ENCODE assay signal across 1 cellular context in the genomic region with DNA sequence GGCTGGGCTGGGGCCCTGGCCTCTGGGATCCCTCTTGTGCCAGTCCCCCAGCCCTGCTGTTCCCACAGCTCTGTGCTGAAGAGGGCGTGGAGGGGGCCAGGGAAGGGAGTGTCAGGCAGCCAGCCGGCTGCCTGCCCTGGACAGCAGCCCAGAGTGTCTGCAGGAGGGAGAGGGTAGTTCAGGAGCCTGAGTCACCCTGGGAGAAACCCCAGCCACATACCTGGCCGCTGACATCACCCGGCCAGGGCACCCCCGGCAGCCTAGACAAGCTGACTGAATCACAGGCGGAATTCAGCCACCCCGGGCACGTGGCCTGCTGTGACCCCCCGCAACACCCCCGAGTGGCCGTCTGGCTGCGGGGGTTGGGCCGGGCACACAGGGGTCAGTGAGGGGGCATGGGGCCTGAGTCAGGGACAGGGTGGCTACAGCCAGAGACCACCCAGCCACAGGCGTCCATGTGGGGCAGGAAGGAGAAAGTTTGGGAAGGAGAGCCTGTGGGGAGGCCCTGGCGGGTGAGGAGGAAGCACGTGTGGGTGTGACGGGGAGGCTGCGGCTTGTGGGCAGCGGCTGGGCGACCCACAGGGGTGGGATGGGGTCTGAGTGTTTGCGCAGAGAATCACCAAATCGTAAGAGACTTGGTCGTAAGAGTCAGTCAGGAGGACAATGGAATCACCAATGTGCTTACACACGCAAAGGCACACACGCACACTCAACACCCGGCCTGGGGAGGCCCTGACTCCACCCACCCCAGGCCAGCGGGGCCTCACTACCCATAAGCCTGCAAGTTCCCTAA.
A peak's percentile ranks its signal among the peaks of the same experiment; 100 is the strongest.
TF ChIP-seq lines count a peak whose summit lies in the region.

No MANE protein-coding gene starts in this region.

TF ChIP-seq in A549, 52 proteins besides CTCF, POLR2A, EP300 and RAD21:
- TF ChIP-seq HOXB5 (CRISPR knock-in tag; IDR thresholded peaks at IDR 0.05) (peak; percentile 72; the same call in 1 of the 2 replicates), CBX8 (IDR thresholded peaks at IDR 0.05) (no peak), ZSCAN20 (CRISPR knock-in tag; IDR thresholded peaks at IDR 0.05) (no peak; the same call in 1 of the 2 replicates), TP53 (CRISPR knock-in tag; IDR thresholded peaks at IDR 0.05) (0 out of 2 replicates have a peak, but pooled peaks have one; percentile 90), MAFK (IDR thresholded peaks at IDR 0.05; ENCODE audit: partially characterized antibody) (peak; percentile 74), RNF2 (IDR thresholded peaks at IDR 0.05; ENCODE audit: borderline replicate concordance, low read depth) (no peak), FOSL2 (IDR thresholded peaks at IDR 0.05) (peak; percentile 97), FOSL2 (CRISPR knock-in tag; IDR thresholded peaks at IDR 0.05) (peak; percentile 100), KDM1A (IDR thresholded peaks at IDR 0.05; ENCODE audit: low read depth) (no peak), MYC (IDR thresholded peaks at IDR 0.05; ENCODE audit: borderline replicate concordance, low read length) (peak; percentile 95), PHF8 (IDR thresholded peaks at IDR 0.05; ENCODE audit: borderline replicate concordance, low read depth) (no peak), RFX5 (IDR thresholded peaks at IDR 0.05) (peak; percentile 17; the same call in 1 of the 2 replicates), FOSB (CRISPR knock-in tag; IDR thresholded peaks at IDR 0.05) (no peak), TFCP2L1 (CRISPR knock-in tag; IDR thresholded peaks at IDR 0.05) (peak; percentile 87), HOXB13 (CRISPR knock-in tag; IDR thresholded peaks at IDR 0.05; ENCODE audit: low read depth) (no peak; the same call in 1 of the 2 replicates), HDAC2 (IDR thresholded peaks at IDR 0.05) (no peak), ZNF302 (CRISPR knock-in tag; IDR thresholded peaks at IDR 0.05) (no peak), BHLHE40 (IDR thresholded peaks at IDR 0.05; ENCODE audit: low read depth, low read length) (peak; percentile 93), RCOR1 (IDR thresholded peaks at IDR 0.05; ENCODE audit: low read depth, low read length) (no peak), JUNB (IDR thresholded peaks at IDR 0.05) (peak; percentile 99), EHF (CRISPR knock-in tag; IDR thresholded peaks at IDR 0.05) (peak; percentile 77), CBX2 (IDR thresholded peaks at IDR 0.05; ENCODE audit: borderline replicate concordance, low read depth) (no peak), NFE2L2 (conservative IDR thresholded peaks at IDR 0.05; ENCODE audit: low read length) (peak; percentile 35), SREBF2 (IDR thresholded peaks at IDR 0.05) (no peak), CEBPB (IDR thresholded peaks at IDR 0.05) (peak in 1 of 2 experiments; percentile 71; a peak in 1 of 4 replicates), HEYL (CRISPR knock-in tag; IDR thresholded peaks at IDR 0.05) (peak; percentile 93), RARB (CRISPR knock-in tag; IDR thresholded peaks at IDR 0.05) (peak; percentile 99), NR3C1 (IDR thresholded peaks at IDR 0.05) (no peak), SMC3 (IDR thresholded peaks at IDR 0.05) (peak; percentile 33; the same call in 2 of the 3 replicates), MAZ (IDR thresholded peaks at IDR 0.05; ENCODE audit: borderline replicate concordance, low read depth, low read length) (peak; percentile 41; the same call in 1 of the 2 replicates), GATA3 (IDR thresholded peaks at IDR 0.05; ENCODE audit: borderline replicate concordance) (peak; percentile 99), JUN (IDR thresholded peaks at IDR 0.05) (peak; percentile 96 to 99), CHD2 (IDR thresholded peaks at IDR 0.05; ENCODE audit: low read length, partially characterized antibody) (peak; percentile 54), ZFP36 (IDR thresholded peaks at IDR 0.05; ENCODE audit: borderline replicate concordance, partially characterized antibody) (no peak), NPAS2 (CRISPR knock-in tag; IDR thresholded peaks at IDR 0.05; ENCODE audit: borderline replicate concordance) (peak; percentile 90)
- TF ChIP-seq, protein P1, sequence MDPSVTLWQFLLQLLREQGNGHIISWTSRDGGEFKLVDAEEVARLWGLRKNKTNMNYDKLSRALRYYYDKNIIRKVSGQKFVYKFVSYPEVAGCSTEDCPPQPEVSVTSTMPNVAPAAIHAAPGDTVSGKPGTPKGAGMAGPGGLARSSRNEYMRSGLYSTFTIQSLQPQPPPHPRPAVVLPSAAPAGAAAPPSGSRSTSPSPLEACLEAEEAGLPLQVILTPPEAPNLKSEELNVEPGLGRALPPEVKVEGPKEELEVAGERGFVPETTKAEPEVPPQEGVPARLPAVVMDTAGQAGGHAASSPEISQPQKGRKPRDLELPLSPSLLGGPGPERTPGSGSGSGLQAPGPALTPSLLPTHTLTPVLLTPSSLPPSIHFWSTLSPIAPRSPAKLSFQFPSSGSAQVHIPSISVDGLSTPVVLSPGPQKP (IDR thresholded peaks at IDR 0.05; ENCODE audit: low read depth, low read length) = no peak
- TF ChIP-seq, protein P2, sequence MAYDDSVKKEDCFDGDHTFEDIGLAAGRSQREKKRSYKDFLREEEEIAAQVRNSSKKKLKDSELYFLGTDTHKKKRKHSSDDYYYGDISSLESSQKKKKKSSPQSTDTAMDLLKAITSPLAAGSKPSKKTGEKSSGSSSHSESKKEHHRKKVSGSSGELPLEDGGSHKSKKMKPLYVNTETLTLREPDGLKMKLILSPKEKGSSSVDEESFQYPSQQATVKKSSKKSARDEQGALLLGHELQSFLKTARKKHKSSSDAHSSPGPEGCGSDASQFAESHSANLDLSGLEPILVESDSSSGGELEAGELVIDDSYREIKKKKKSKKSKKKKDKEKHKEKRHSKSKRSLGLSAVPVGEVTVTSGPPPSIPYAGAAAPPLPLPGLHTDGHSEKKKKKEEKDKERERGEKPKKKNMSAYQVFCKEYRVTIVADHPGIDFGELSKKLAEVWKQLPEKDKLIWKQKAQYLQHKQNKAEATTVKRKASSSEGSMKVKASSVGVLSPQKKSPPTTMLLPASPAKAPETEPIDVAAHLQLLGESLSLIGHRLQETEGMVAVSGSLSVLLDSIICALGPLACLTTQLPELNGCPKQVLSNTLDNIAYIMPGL (CRISPR knock-in tag; IDR thresholded peaks at IDR 0.05; ENCODE audit: borderline replicate concordance) = no peak
- TF ChIP-seq, protein P3, sequence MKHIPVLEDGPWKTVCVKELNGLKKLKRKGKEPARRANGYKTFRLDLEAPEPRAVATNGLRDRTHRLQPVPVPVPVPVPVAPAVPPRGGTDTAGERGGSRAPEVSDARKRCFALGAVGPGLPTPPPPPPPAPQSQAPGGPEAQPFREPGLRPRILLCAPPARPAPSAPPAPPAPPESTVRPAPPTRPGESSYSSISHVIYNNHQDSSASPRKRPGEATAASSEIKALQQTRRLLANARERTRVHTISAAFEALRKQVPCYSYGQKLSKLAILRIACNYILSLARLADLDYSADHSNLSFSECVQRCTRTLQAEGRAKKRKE (CRISPR knock-in tag; IDR thresholded peaks at IDR 0.05; ENCODE audit: low read depth) = peak; percentile 60; the same call in 1 of the 2 replicates
- TF ChIP-seq, protein P4, sequence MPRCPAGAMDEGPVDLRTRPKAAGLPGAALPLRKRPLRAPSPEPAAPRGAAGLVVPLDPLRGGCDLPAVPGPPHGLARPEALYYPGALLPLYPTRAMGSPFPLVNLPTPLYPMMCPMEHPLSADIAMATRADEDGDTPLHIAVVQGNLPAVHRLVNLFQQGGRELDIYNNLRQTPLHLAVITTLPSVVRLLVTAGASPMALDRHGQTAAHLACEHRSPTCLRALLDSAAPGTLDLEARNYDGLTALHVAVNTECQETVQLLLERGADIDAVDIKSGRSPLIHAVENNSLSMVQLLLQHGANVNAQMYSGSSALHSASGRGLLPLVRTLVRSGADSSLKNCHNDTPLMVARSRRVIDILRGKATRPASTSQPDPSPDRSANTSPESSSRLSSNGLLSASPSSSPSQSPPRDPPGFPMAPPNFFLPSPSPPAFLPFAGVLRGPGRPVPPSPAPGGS (IDR thresholded peaks at IDR 0.05) = peak; percentile 94
- TF ChIP-seq, protein P5, sequence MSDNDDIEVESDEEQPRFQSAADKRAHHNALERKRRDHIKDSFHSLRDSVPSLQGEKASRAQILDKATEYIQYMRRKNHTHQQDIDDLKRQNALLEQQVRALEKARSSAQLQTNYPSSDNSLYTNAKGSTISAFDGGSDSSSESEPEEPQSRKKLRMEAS (IDR thresholded peaks at IDR 0.05) = peak; percentile 99
- TF ChIP-seq, protein P6, sequence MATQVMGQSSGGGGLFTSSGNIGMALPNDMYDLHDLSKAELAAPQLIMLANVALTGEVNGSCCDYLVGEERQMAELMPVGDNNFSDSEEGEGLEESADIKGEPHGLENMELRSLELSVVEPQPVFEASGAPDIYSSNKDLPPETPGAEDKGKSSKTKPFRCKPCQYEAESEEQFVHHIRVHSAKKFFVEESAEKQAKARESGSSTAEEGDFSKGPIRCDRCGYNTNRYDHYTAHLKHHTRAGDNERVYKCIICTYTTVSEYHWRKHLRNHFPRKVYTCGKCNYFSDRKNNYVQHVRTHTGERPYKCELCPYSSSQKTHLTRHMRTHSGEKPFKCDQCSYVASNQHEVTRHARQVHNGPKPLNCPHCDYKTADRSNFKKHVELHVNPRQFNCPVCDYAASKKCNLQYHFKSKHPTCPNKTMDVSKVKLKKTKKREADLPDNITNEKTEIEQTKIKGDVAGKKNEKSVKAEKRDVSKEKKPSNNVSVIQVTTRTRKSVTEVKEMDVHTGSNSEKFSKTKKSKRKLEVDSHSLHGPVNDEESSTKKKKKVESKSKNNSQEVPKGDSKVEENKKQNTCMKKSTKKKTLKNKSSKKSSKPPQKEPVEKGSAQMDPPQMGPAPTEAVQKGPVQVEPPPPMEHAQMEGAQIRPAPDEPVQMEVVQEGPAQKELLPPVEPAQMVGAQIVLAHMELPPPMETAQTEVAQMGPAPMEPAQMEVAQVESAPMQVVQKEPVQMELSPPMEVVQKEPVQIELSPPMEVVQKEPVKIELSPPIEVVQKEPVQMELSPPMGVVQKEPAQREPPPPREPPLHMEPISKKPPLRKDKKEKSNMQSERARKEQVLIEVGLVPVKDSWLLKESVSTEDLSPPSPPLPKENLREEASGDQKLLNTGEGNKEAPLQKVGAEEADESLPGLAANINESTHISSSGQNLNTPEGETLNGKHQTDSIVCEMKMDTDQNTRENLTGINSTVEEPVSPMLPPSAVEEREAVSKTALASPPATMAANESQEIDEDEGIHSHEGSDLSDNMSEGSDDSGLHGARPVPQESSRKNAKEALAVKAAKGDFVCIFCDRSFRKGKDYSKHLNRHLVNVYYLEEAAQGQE (IDR thresholded peaks at IDR 0.05) = 0 out of 2 replicates have a peak, but pooled peaks have one; percentile 40
- TF ChIP-seq, protein P7, sequence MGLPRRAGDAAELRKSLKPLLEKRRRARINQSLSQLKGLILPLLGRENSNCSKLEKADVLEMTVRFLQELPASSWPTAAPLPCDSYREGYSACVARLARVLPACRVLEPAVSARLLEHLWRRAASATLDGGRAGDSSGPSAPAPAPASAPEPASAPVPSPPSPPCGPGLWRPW (IDR thresholded peaks at IDR 0.05) = no peak
- TF ChIP-seq, protein P8, sequence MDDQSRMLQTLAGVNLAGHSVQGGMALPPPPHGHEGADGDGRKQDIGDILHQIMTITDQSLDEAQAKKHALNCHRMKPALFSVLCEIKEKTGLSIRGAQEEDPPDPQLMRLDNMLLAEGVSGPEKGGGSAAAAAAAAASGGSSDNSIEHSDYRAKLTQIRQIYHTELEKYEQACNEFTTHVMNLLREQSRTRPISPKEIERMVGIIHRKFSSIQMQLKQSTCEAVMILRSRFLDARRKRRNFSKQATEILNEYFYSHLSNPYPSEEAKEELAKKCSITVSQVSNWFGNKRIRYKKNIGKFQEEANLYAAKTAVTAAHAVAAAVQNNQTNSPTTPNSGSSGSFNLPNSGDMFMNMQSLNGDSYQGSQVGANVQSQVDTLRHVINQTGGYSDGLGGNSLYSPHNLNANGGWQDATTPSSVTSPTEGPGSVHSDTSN (IDR thresholded peaks at IDR 0.05) = peak; percentile 94
- TF ChIP-seq, protein P9, sequence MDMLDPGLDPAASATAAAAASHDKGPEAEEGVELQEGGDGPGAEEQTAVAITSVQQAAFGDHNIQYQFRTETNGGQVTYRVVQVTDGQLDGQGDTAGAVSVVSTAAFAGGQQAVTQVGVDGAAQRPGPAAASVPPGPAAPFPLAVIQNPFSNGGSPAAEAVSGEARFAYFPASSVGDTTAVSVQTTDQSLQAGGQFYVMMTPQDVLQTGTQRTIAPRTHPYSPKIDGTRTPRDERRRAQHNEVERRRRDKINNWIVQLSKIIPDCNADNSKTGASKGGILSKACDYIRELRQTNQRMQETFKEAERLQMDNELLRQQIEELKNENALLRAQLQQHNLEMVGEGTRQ (IDR thresholded peaks at IDR 0.05) = peak; percentile 94
- TF ChIP-seq, protein P10, sequence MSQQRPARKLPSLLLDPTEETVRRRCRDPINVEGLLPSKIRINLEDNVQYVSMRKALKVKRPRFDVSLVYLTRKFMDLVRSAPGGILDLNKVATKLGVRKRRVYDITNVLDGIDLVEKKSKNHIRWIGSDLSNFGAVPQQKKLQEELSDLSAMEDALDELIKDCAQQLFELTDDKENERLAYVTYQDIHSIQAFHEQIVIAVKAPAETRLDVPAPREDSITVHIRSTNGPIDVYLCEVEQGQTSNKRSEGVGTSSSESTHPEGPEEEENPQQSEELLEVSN (IDR thresholded peaks at IDR 0.05; ENCODE audit: borderline replicate concordance, low read depth) = peak; percentile 38; the same call in 1 of the 2 replicates
